Comparison of ENCODE assay signal across 8 cellular contexts in genomic region chr9:136052433-136052880, GRCh38. TPM values are rescaled to one million over a fixed set of nuclear protein-coding genes. Genes with fewer than 3 reads are reported as not detected.
DNase-seq lines count a peak whose midpoint lies in the region; ATAC-seq and TF ChIP-seq lines count a peak whose summit lies in the region.

No MANE protein-coding gene starts in this region.

- H3K4me1 ChIP-seq in heart right ventricle: peaks cover 26 to 75% (median 70%) of the 10 kb centered on the region in 9 donors
- peaks cover 43% of the 10 kb centered on the region for H3K4me1 ChIP-seq in psoas muscle

- H3K9me3 Mint-ChIP-seq in T-cell: no peaks in the 10 kb centered on the region

- POLR2A ChIA-PET in T-cell (lab: Charles Lee): no interaction called here

- H3K27me3 Mint-ChIP-seq in T-cell: peaks cover 6 to 21% of the 10 kb centered on the region in 2 donors

- WGBS in heart right ventricle, 2 donors: 38 to 47% methylated on average over 12 to 16 of the region's 16 CpGs
- WGBS in psoas muscle, 3 donors: 10 to 39% (median 14%) methylated on average over 12 to 16 of the region's 16 CpGs

- H3K9me3 ChIP-seq in heart right ventricle (no peaks in the 10 kb centered on the region), psoas muscle (no peaks in the 10 kb centered on the region)

- peak overlapping the region in 2 of 3 donors; percentile 67 to 71 for H3K4me3 Mint-ChIP-seq in T-cell

- peaks cover 0 to 27% (median 26%) of the 10 kb centered on the region in 3 donors for H3K4me1 Mint-ChIP-seq in T-cell

- H3K36me3 ChIP-seq in heart right ventricle (peaks cover 0 to 32% (median 5%) of the 10 kb centered on the region in 9 donors), psoas muscle (ENCODE audit: insufficient read depth in 1 of 2, low read depth in 1 of 2) (peaks cover 4 to 28% of the 10 kb centered on the region in 2 donors)

- TF ChIP-seq CTCF in heart right ventricle (IDR thresholded peaks at IDR 0.05) (no peak), psoas muscle (IDR thresholded peaks at IDR 0.05) (no peak)

- intact Hi-C loops in heart right ventricle (cut with DNase I): loop anchor here in 2 of 10 donors (5.0 kb wide), 2 partner anchors 35 to 40 kb away; no protein-coding TSS in a partner anchor
- intact Hi-C loops in psoas muscle (cut with DNase I): no loop called here

- H3K36me3 Mint-ChIP-seq in T-cell: peaks cover 3% of the 10 kb centered on the region

- no peak overlapping the region for H3K27ac Mint-ChIP-seq in T-cell

- H3K27me3 ChIP-seq in heart right ventricle: no peaks in the 10 kb centered on the region
- H3K27me3 ChIP-seq in psoas muscle (ENCODE audit: insufficient read depth in 3 of 3, low read length in 2 of 3): no peaks in the 10 kb centered on the region

- peak; percentile 42 for DNase-seq in D341Med (ENCODE audit: low spot score)
- no peak for DNase-seq in T-cell
- no peak for DNase-seq in heart right ventricle
- DNase-seq in psoas muscle: no peak
- no peak for DNase-seq in NCI-H1694 treated with DMSO at 0.1 percent for 48 hours (lab: John Stamatoyannopoulos, UW)
- no peak for DNase-seq in NCI-H2081 treated with DMSO at 0.1 percent for 48 hours (lab: John Stamatoyannopoulos, UW)

- H3K27ac ChIP-seq in heart right ventricle (peak overlapping the region; percentile 32 to 88 (median 78)), psoas muscle (peak overlapping the region; percentile 30)

- peak overlapping the region in 9 of 10 donors; percentile 0 to 62 (median 54) for H3K4me3 ChIP-seq in heart right ventricle
- H3K4me3 ChIP-seq in psoas muscle: peak overlapping the region; percentile 61

- ATAC-seq in T-cell (replicated peaks in 1 of 4) (no peak), heart right ventricle (peak; percentile 20 to 73 (median 50)), psoas muscle (peak; percentile 30 to 65 (median 45)), GM18511 (IDR thresholded peaks at IDR 0.05; ENCODE audit: unreplicated experiment) (no peak), HG02970 (IDR thresholded peaks at IDR 0.05; ENCODE audit: low FRiP score, unreplicated experiment) (no peak)

- CTCF ChIA-PET in T-cell (lab: Charles Lee): no interaction called here

RNA-seq across cellular contexts. Expression of gene NACC2, which starts 42.6 kb away (rescaled TPM):
- total RNA-seq in T-cell (10 to 100 TPM in 3 of 5 donors, 1 to 10 TPM in 2; 4.2 to 11.7 (median 11.3) TPM), heart right ventricle (10 to 100 TPM; 32.0 to 55.1 (median 41.1) TPM), psoas muscle (10 to 100 TPM; 18.4 to 33.5 (median 28.0) TPM)
- polyA plus RNA-seq in heart right ventricle (10 to 100 TPM; 15.6 to 16.5 TPM), psoas muscle (10 to 100 TPM in 2 of 3 donors, 1 to 10 TPM in 1; 8.5 to 14.0 (median 10.4) TPM)

Comparison
In these comparisons a context has a peak if more than half of its experiments do, and no peak if none do; other contexts are left out.
1. ATAC-seq: peak in heart right ventricle (8 of 8) and psoas muscle (4 of 4); none in T-cell (0 of 4), GM18511 (single experiment) and HG02970 (single experiment).